Comparison of ENCODE assay signal across 17 cellular contexts in genomic region chr5:120293796-120294195, GRCh38.
DNase-seq lines count a peak whose midpoint lies in the region; ATAC-seq and TF ChIP-seq lines count a peak whose summit lies in the region.
"Had no signal": no experiment of that assay in that cellular context is flagged by ENCODE, and none has a peak within 500 bp of the region (broad histone marks: within the 10 kb centered on the region; RNA-seq: fewer than 3 reads in every experiment).

No MANE protein-coding gene starts in this region.

- DNase-seq in HPDE6-E6E7 (ENCODE audit: extremely low spot score) (peak; percentile 21), astrocyte of the hippocampus (ENCODE audit: low read depth, low spot score) (peak; percentile 72), foreskin fibroblast (peak; percentile 87 to 91)
- DNase-seq in activated naive CD4-positive, alpha-beta T cell treated with anti-CD3 and anti-CD28 coated beads, Interleukin-2, amount 50 U/mL, for 72 hours (ENCODE audit: low spot score in 2 of 2) = no peak
- no peak for DNase-seq in activated CD4-positive, alpha-beta T cell treated with anti-CD3 and anti-CD28 coated beads for 4 hours
- DNase-seq in stimulated activated CD4-positive, alpha-beta T cell treated with anti-CD3 and anti-CD28 coated beads, Interleukin-15, amount 100 ng/mL, for 24 hours = no peak
- DNase-seq: activated CD4-positive, CD25-positive, alpha-beta regulatory T cell; activated naive CD4-positive, alpha-beta T cell treated with anti-CD3 and anti-CD28 coated beads, Interleukin-2, amount 50 U/mL, for 16 hours; Caco-2; NCI-H1436; stimulated activated naive B cell treated with anti-CD40 and anti-IgM and Interleukin-4, amounts not matched to agents 10 μg/mL and 1 μg/mL and 100 μg/mL, for 72 hours had no signal

- H3K36me3 ChIP-seq in ACC112 (ENCODE audit: insufficient read depth, low read length) = no peaks in the 10 kb centered on the region
- H3K36me3 ChIP-seq: HAP-1 had no signal

- peak overlapping the region; percentile 62 for H2AFZ ChIP-seq in ACC112 (ENCODE audit: low read length, unreplicated experiment)

- H3K27me3 ChIP-seq in ACC112 (ENCODE audit: insufficient read depth, low read length) = no peaks in the 10 kb centered on the region

- no peak overlapping the region for H3K27ac Mint-ChIP-seq in activated naive CD4-positive, alpha-beta T cell treated with anti-CD3 and anti-CD28 coated beads, Interleukin-2, amount 50 U/mL, for 72 hours
- H3K27ac Mint-ChIP-seq: stimulated activated naive B cell treated with anti-CD40 and anti-IgM and Interleukin-4, amounts not matched to agents 10 μg/mL and 1 μg/mL and 100 μg/mL, for 72 hours had no signal

- no peak for TF ChIP-seq CTCF in foreskin fibroblast (IDR thresholded peaks at IDR 0.05; ENCODE audit: low read depth, low read length)

- H3K4me1 ChIP-seq in ACC112 (ENCODE audit: control insufficient read depth, insufficient read depth, low read length, unreplicated experiment) = peaks cover 37% of the 10 kb centered on the region
- H3K4me1 ChIP-seq: Caco-2, HAP-1 had no signal

- no peak for ATAC-seq in GM21576 (IDR thresholded peaks at IDR 0.05; ENCODE audit: unreplicated experiment)
- no peak for ATAC-seq in activated naive CD4-positive, alpha-beta T cell treated with anti-CD3 and anti-CD28 coated beads, Interleukin-2, amount 50 U/mL, for 72 hours
- ATAC-seq: K562; sciatic nerve; stimulated activated naive B cell treated with anti-CD40 and anti-IgM and Interleukin-4, amounts not matched to agents 10 μg/mL and 1 μg/mL and 100 μg/mL, for 72 hours had no signal

- H3K4me3 ChIP-seq in ACC112 (ENCODE audit: low read depth, low read length) = no peak overlapping the region; the same call in 1 of the 2 replicates
- H3K4me3 ChIP-seq in foreskin fibroblast (ENCODE audit: low read depth in 1 of 2, low read length in 2 of 2) = no peak overlapping the region
- H3K4me3 ChIP-seq: HAP-1, K562, lung had no signal

- H3K27ac ChIP-seq in ACC112 (ENCODE audit: low read depth, low read length) = peak overlapping the region; percentile 32

- H3K79me2 ChIP-seq in ACC112 (ENCODE audit: control insufficient read depth, insufficient read depth, low read length, unreplicated experiment) = no peaks in the 10 kb centered on the region

- H3K36me3 Mint-ChIP-seq in activated naive CD4-positive, alpha-beta T cell treated with anti-CD3 and anti-CD28 coated beads, Interleukin-2, amount 50 U/mL, for 72 hours = no peaks in the 10 kb centered on the region
- H3K36me3 Mint-ChIP-seq: stimulated activated naive B cell treated with anti-CD40 and anti-IgM and Interleukin-4, amounts not matched to agents 10 μg/mL and 1 μg/mL and 100 μg/mL, for 72 hours had no signal

- no peaks in the 10 kb centered on the region for H3K9me3 Mint-ChIP-seq in activated naive CD4-positive, alpha-beta T cell treated with anti-CD3 and anti-CD28 coated beads, Interleukin-2, amount 50 U/mL, for 72 hours
- H3K9me3 Mint-ChIP-seq: stimulated activated naive B cell treated with anti-CD40 and anti-IgM and Interleukin-4, amounts not matched to agents 10 μg/mL and 1 μg/mL and 100 μg/mL, for 72 hours had no signal

Comparison
In these comparisons a context has a peak if more than half of its experiments do, and no peak if none do; other contexts are left out.
1. DNase-seq: peak in HPDE6-E6E7 (single experiment), astrocyte of the hippocampus (single experiment) and foreskin fibroblast (2 of 2); none in activated naive CD4-positive, alpha-beta T cell treated with anti-CD3 and anti-CD28 coated beads, Interleukin-2, amount 50 U/mL, for 72 hours (0 of 2), activated CD4-positive, alpha-beta T cell treated with anti-CD3 and anti-CD28 coated beads for 4 hours (0 of 2) and stimulated activated CD4-positive, alpha-beta T cell treated with anti-CD3 and anti-CD28 coated beads, Interleukin-15, amount 100 ng/mL, for 24 hours (single experiment).